8 cellular contexts compared by ENCODE assay signal in genomic region chr7:76069238-76069638, GRCh38. TPM values are rescaled to one million over a fixed set of nuclear protein-coding genes. Genes with fewer than 3 reads are reported as not detected.
DNase-seq lines count a peak whose midpoint lies in the region; ATAC-seq, FAIRE-seq and TF ChIP-seq lines count a peak whose summit lies in the region.

No MANE protein-coding gene starts in this region.

- H3K4me3 Mint-ChIP-seq in activated CD8-positive, alpha-beta memory T cell treated with anti-CD3 and anti-CD28 coated beads, Interleukin-2, amount 10 ng/mL, durations not matched to agents 7 days and 5 days = no peak overlapping the region

- no peaks in the 10 kb centered on the region for H3K9me3 ChIP-seq in pancreas

- DNase-seq in activated CD8-positive, alpha-beta memory T cell treated with anti-CD3 and anti-CD28 coated beads, Interleukin-2, amount 10 ng/mL, durations not matched to agents 7 days and 5 days = no peak
- DNase-seq in activated CD8-positive, alpha-beta memory T cell treated with anti-CD3 and anti-CD28 coated beads, Interleukin-2, amount 50 U/mL, for 48 hours = no peak
- DNase-seq in SIG-M5 treated with dmso at 0.1 percent for 504 hours (lab: John Stamatoyannopoulos, UW; ENCODE audit: unreplicated experiment) (peak; percentile 79), fibroblast of pulmonary artery (ENCODE audit: low read depth) (peak; percentile 93), pancreas (peak in 2 of 6 donors; percentile 33 to 36)
- DNase-seq in activated CD4-positive, CD25-positive, alpha-beta regulatory T cell (lab: John Stamatoyannopoulos, UW) = no peak

- no peaks in the 10 kb centered on the region for H3K27me3 ChIP-seq in pancreas

- H3K36me3 ChIP-seq in pancreas = peaks cover 0 to 25% (median 22%) of the 10 kb centered on the region in 3 donors

- no peak for ATAC-seq in activated CD8-positive, alpha-beta memory T cell treated with anti-CD3 and anti-CD28 coated beads, Interleukin-2, amount 10 ng/mL, durations not matched to agents 7 days and 5 days
- ATAC-seq in pancreas (peak; percentile 50 to 83 (median 75)), GM18861 (IDR thresholded peaks at IDR 0.05; ENCODE audit: unreplicated experiment) (no peak), GM19467 (IDR thresholded peaks at IDR 0.05; ENCODE audit: unreplicated experiment) (no peak)

- H3K4me1 Mint-ChIP-seq in activated CD8-positive, alpha-beta memory T cell treated with anti-CD3 and anti-CD28 coated beads, Interleukin-2, amount 10 ng/mL, durations not matched to agents 7 days and 5 days = peaks cover 13% of the 10 kb centered on the region

- H3K4me3 ChIP-seq in fibroblast of pulmonary artery (replicated peaks; ENCODE audit: low read depth, low read length) (no peak overlapping the region), pancreas (no peak overlapping the region)

- H3K4me1 ChIP-seq in pancreas = no peaks in the 10 kb centered on the region

- intact Hi-C loops in pancreas (cut with DNase I) = no loop called here

- TF ChIP-seq CTCF in fibroblast of pulmonary artery (IDR thresholded peaks at IDR 0.05; ENCODE audit: low read length, missing control alignments) = peak; percentile 51
- TF ChIP-seq CTCF in pancreas (IDR thresholded peaks at IDR 0.05) = no peak

- H3K27me3 Mint-ChIP-seq in activated CD8-positive, alpha-beta memory T cell treated with anti-CD3 and anti-CD28 coated beads, Interleukin-2, amount 10 ng/mL, durations not matched to agents 7 days and 5 days = no peaks in the 10 kb centered on the region

- H3K9me3 Mint-ChIP-seq in activated CD8-positive, alpha-beta memory T cell treated with anti-CD3 and anti-CD28 coated beads, Interleukin-2, amount 10 ng/mL, durations not matched to agents 7 days and 5 days (ENCODE audit: low read depth) = no peaks in the 10 kb centered on the region

- CTCF ChIA-PET in activated CD8-positive, alpha-beta memory T cell treated with anti-CD3 and anti-CD28 coated beads, Interleukin-2, amount 10 ng/mL, durations not matched to agents 7 days and 5 days (lab: Charles Lee) = interaction anchor here (0.7 kb wide), 1 partner anchor 29 kb away, joined by 3 read pairs; no protein-coding TSS in a partner anchor

- H3K36me3 Mint-ChIP-seq in activated CD8-positive, alpha-beta memory T cell treated with anti-CD3 and anti-CD28 coated beads, Interleukin-2, amount 10 ng/mL, durations not matched to agents 7 days and 5 days = peaks cover 25% of the 10 kb centered on the region

- H3K27ac ChIP-seq in pancreas = no peak overlapping the region

- 24 to 25% methylated on average over 8 of the region's 8 CpGs for WGBS in pancreas, 2 donors

- H3K27ac Mint-ChIP-seq in activated CD8-positive, alpha-beta memory T cell treated with anti-CD3 and anti-CD28 coated beads, Interleukin-2, amount 10 ng/mL, durations not matched to agents 7 days and 5 days = peak overlapping the region; percentile 57

- no peak for FAIRE-seq in pancreas (lab: Jason Lieb, UNC)

RNA-seq across cellular contexts. Expression of gene MDH2, which starts 21.3 kb away (rescaled TPM):
- total RNA-seq in activated CD8-positive, alpha-beta memory T cell treated with anti-CD3 and anti-CD28 coated beads, Interleukin-2, amount 10 ng/mL, durations not matched to agents 7 days and 5 days = 100 to 1,000 TPM; 186 to 230 TPM
- 100 to 1,000 TPM in 2 of 6 donors, 10 to 100 TPM in 4; 64.6 to 106 (median 91.4) TPM for total RNA-seq in pancreas
- polyA plus RNA-seq in pancreas = 10 to 100 TPM; 36.3 to 61.5 TPM

RNA-seq across cellular contexts. Expression of gene STYXL1, which starts 21.4 kb away (rescaled TPM):
- 10 to 100 TPM; 42.6 to 43.6 TPM for total RNA-seq in activated CD8-positive, alpha-beta memory T cell treated with anti-CD3 and anti-CD28 coated beads, Interleukin-2, amount 10 ng/mL, durations not matched to agents 7 days and 5 days
- total RNA-seq in pancreas = 10 to 100 TPM; 13.3 to 24.1 (median 20.4) TPM
- 10 to 100 TPM; 31.2 to 47.6 TPM for polyA plus RNA-seq in pancreas

Comparison
In these comparisons a context has a peak if more than half of its experiments do, and no peak if none do; other contexts are left out.
1. ATAC-seq: peak in pancreas (4 of 4); none in activated CD8-positive, alpha-beta memory T cell treated with anti-CD3 and anti-CD28 coated beads, Interleukin-2, amount 10 ng/mL, durations not matched to agents 7 days and 5 days (single experiment), GM18861 (single experiment) and GM19467 (single experiment).
2. DNase-seq: peak in SIG-M5 treated with dmso at 0.1 percent for 504 hours (single experiment) and fibroblast of pulmonary artery (single experiment); none in activated CD8-positive, alpha-beta memory T cell treated with anti-CD3 and anti-CD28 coated beads, Interleukin-2, amount 10 ng/mL, durations not matched to agents 7 days and 5 days (single experiment), activated CD8-positive, alpha-beta memory T cell treated with anti-CD3 and anti-CD28 coated beads, Interleukin-2, amount 50 U/mL, for 48 hours (single experiment) and activated CD4-positive, CD25-positive, alpha-beta regulatory T cell (0 of 4).